ENCODE assay signal across 9 cellular contexts in the genomic region with DNA sequence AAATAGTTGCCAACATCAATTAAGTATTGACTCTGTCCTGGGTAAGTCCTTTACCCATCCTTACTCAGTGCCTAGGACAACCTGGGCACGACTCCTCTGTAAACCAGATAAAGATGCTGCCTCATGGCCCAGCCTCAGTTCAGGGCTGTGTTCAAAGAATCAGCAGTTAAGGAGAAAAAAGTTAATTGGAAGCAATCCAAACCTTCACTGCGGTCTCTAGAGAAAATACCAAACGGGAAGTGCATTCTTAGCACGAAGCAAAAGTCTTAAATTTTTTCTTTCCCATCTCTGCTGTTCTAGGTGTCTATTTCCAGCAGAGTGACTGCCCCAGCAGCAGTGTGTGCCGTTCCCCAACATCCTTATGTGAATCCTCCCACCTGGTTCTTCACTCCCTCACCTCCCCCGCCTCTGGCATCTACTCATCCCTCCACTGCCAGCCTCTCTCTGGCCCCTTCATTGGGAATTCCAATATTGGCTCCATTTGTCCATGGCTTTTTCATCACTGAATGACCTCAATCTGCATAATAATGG. TPM values are rescaled to one million over a fixed set of nuclear protein-coding genes. Genes with fewer than 3 reads are reported as not detected.
A peak's percentile ranks its signal among the peaks of the same experiment; 100 is the strongest.
DNase-seq lines count a peak whose midpoint lies in the region; ATAC-seq and TF ChIP-seq lines count a peak whose summit lies in the region.
"Had no signal": no experiment of that assay in that cellular context is flagged by ENCODE, and none has a peak within 500 bp of the region (broad histone marks: within the 10 kb centered on the region; RNA-seq: fewer than 3 reads in every experiment).

No MANE protein-coding gene starts in this region.

- peak overlapping the region; percentile 52 to 77 for H3K27ac Mint-ChIP-seq in T-cell

- H3K9me3 Mint-ChIP-seq in T-cell: no peaks in the 10 kb centered on the region

- no peaks in the 10 kb centered on the region for H3K4me1 ChIP-seq in gastrocnemius medialis

- intact Hi-C loops in gastrocnemius medialis (cut with DNase I; ENCODE audit: low total_unique reads): no loop called here

- peaks cover 0 to 4% of the 10 kb centered on the region in 2 donors for H3K27me3 Mint-ChIP-seq in T-cell

- TF ChIP-seq CTCF in gastrocnemius medialis (IDR thresholded peaks at IDR 0.05 in 4 of 5, conservative IDR thresholded peaks at IDR 0.05 in 1 of 5): no peak

- no peaks in the 10 kb centered on the region for H3K36me3 ChIP-seq in gastrocnemius medialis
- H3K36me3 ChIP-seq: neutrophil had no signal

- H3K27ac ChIP-seq in gastrocnemius medialis: no peak overlapping the region
- H3K27ac ChIP-seq: neutrophil had no signal

- H3K4me1 Mint-ChIP-seq in T-cell: peaks cover 12 to 17% (median 13%) of the 10 kb centered on the region in 3 donors

- CTCF ChIA-PET in T-cell (lab: Charles Lee): no interaction called here

- no peak for TF ChIP-seq POLR2A in gastrocnemius medialis (IDR thresholded peaks at IDR 0.05)

- DNase-seq in T-cell (peak in 9 of 34 experiments; percentile 5 to 18 (median 7)), middle frontal gyrus (ENCODE audit: extremely low spot score, low spot score) (peak; percentile 32), GM19240 (ENCODE audit: insufficient read length, low spot score) (no peak), gastrocnemius medialis (no peak), ACHN (no peak), NCI-H446 treated with DMSO at 0.1 percent for 48 hours (lab: John Stamatoyannopoulos, UW) (no peak)

- in situ Hi-C loops in gastrocnemius medialis (cut with MboI; ENCODE audit: low sequenced_read_pairs in 4 of 4) (no loop called here), ACHN (cut with HindIII; ENCODE audit: low pct_ligation_motif_present, low pct_unique_long_range_greater_than_20kb, low sequenced_read_pairs) (no loop called here)

- no peaks in the 10 kb centered on the region for H3K36me3 Mint-ChIP-seq in T-cell

- POLR2A ChIA-PET in T-cell (lab: Charles Lee): no interaction called here

- H3K9me3 ChIP-seq in gastrocnemius medialis: no peaks in the 10 kb centered on the region
- H3K9me3 ChIP-seq: neutrophil had no signal

- H3K4me3 ChIP-seq in gastrocnemius medialis: no peak overlapping the region

- peak overlapping the region; percentile 31 to 56 (median 37) for H3K4me3 Mint-ChIP-seq in T-cell

- ATAC-seq in GM18498 (IDR thresholded peaks at IDR 0.05; ENCODE audit: unreplicated experiment) (peak; percentile 76), HG02884 (IDR thresholded peaks at IDR 0.05; ENCODE audit: unreplicated experiment) (peak; percentile 77), T-cell (replicated peaks in 1 of 4) (peak; percentile 45 to 80 (median 74)), gastrocnemius medialis (no peak)

- no peaks in the 10 kb centered on the region for H3K27me3 ChIP-seq in gastrocnemius medialis
- H3K27me3 ChIP-seq: neutrophil had no signal

RNA-seq across cellular contexts. Expression of a gene that starts 23.2 kb away (rescaled TPM):
- total RNA-seq in T-cell: not detected
- under 1 TPM in 1 of 4 donors, not detected in 3; 0.16 TPM for total RNA-seq in gastrocnemius medialis

Comparison
In these comparisons a context has a peak if more than half of its experiments do, and no peak if none do; other contexts are left out.
1. ATAC-seq: peak in GM18498 (single experiment), HG02884 (single experiment) and T-cell (4 of 4); none in gastrocnemius medialis (0 of 2).